Comparison of ENCODE assay signal across 1 cellular context in the genomic region with DNA sequence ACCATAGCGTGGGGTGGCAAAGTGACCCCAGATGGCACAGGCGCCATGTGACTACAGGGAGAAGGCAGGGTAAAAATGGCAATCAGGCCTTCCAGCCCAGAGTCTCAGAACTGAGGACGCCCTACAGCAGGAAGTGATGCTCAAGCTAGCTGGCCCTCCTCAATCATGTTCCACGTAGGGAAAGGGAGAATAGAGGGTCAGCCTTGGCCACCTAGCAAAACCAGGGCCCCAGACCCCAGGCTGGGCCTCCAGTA.
TF ChIP-seq lines count a peak whose summit lies in the region.

No MANE protein-coding gene starts in this region.

TF ChIP-seq in GM23338, 12 proteins besides CTCF, POLR2A, EP300 and RAD21 (continued from another document):
- TF ChIP-seq, protein P1, sequence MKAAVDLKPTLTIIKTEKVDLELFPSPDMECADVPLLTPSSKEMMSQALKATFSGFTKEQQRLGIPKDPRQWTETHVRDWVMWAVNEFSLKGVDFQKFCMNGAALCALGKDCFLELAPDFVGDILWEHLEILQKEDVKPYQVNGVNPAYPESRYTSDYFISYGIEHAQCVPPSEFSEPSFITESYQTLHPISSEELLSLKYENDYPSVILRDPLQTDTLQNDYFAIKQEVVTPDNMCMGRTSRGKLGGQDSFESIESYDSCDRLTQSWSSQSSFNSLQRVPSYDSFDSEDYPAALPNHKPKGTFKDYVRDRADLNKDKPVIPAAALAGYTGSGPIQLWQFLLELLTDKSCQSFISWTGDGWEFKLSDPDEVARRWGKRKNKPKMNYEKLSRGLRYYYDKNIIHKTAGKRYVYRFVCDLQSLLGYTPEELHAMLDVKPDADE (IDR thresholded peaks at IDR 0.05), result no peak
- TF ChIP-seq STAT1 (IDR thresholded peaks at IDR 0.05; ENCODE audit: unreplicated experiment) (no peak), POLR2AphosphoS5 (IDR thresholded peaks at IDR 0.05; ENCODE audit: low read depth) (no peak), EZH2 (IDR thresholded peaks at IDR 0.05; ENCODE audit: low read depth, unreplicated experiment) (no peak), ZNF331 (CRISPR knock-in tag; IDR thresholded peaks at IDR 0.05; ENCODE audit: low read depth) (no peak), EZH2phosphoT487 (IDR thresholded peaks at IDR 0.05; ENCODE audit: unreplicated experiment) (no peak)
